In the genomic region with DNA sequence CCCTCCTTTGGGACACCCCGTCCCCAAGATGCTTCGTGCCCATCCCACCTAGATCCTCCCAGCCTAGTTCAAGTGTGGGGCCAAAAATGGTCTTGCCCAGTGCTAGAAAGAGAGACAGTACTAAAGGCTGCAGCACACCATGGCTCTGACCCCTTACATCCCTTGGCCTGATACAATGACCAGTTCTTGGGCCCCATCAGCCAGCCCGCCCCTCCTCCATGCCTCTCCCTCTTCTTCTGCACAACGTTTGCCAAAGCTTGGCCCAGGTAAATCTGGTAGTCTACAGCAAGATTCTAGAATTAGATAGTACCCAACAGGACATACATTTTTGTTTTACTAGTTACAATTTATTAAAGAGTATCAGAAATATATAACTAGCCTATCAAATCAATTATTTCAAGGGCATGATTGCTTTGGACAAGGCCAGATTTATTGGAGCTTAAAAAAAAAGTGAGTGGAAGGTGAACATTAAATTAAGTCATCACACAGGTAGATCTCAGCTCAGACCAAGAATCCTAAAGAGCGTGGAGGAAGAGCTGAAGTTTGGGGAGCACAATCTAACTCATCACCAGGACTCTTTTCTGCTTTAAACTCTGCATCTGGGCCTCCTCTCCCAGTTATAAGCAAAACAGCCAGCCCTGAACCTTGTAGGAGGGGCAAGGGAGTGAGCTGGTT, we compare ENCODE assay signal across 9 cellular contexts.
DNase-seq lines count a peak whose midpoint lies in the region; FAIRE-seq and TF ChIP-seq lines count a peak whose summit lies in the region.
"Had no signal": no experiment of that assay in that cellular context is flagged by ENCODE, and none has a peak within 500 bp of the region (broad histone marks: within the 10 kb centered on the region; RNA-seq: fewer than 3 reads in every experiment).

No MANE protein-coding gene starts in this region.

- H2AFZ ChIP-seq in MM.1S (ENCODE audit: low read length) (peak overlapping the region; percentile 84; the same call in 1 of the 2 replicates), trophoblast cell (ENCODE audit: insufficient read depth, low read length, poor library complexity) (no peak overlapping the region)

- H4K8ac ChIP-seq in trophoblast cell (ENCODE audit: low read depth, low read length): no peak overlapping the region

- DNase-seq in MM.1S (no peak), esophagus muscularis mucosa (ENCODE audit: extremely low spot score) (no peak), trophoblast cell (no peak), erythroblast (lab: John Stamatoyannopoulos, UW) (no peak), GM03348 (ENCODE audit: low spot score) (no peak), H54 (ENCODE audit: insufficient read length, low spot score) (no peak), Calu3 (no peak)

- peaks cover 8% of the 10 kb centered on the region for H3K4me1 Mint-ChIP-seq in Calu3 (ENCODE audit: low read depth, unreplicated experiment)

- H3K4me3 ChIP-seq in BLaER1 treated with 17β-estradiol and CSF1 and Interleukin-3, amounts not matched to agents 10 nM and 100 nM: peak overlapping the region in 9 of 10 experiments; percentile 1 to 66 (median 52); a peak in 15 of 20 replicates
- H3K4me3 ChIP-seq in MM.1S (ENCODE audit: low read length): no peak overlapping the region
- peak overlapping the region in 2 of 4 donors; percentile 11 to 14 for H3K4me3 ChIP-seq in esophagus muscularis mucosa
- no peak overlapping the region for H3K4me3 ChIP-seq in trophoblast cell (ENCODE audit: low read depth, low read length)
- H3K4me3 ChIP-seq: SK-N-MC had no signal

- H3K4me2 ChIP-seq in BLaER1 treated with 17β-estradiol and CSF1 and Interleukin-3, amounts not matched to agents 10 nM and 100 nM: peak overlapping the region; percentile 88 to 99 (median 97)
- no peak overlapping the region for H3K4me2 ChIP-seq in MM.1S (ENCODE audit: low read depth, low read length)
- H3K4me2 ChIP-seq in trophoblast cell (ENCODE audit: low read length): no peak overlapping the region

- H2AK5ac ChIP-seq in trophoblast cell (ENCODE audit: low read length): no peak overlapping the region

- peak overlapping the region; percentile 21 for H3K18ac ChIP-seq in trophoblast cell (ENCODE audit: low read length)

- no peak overlapping the region for H2BK12ac ChIP-seq in trophoblast cell (ENCODE audit: low read length)

- H3K9me3 Mint-ChIP-seq in Calu3 (ENCODE audit: low read depth, unreplicated experiment): no peaks in the 10 kb centered on the region

- H3K27ac ChIP-seq in BLaER1 treated with 17β-estradiol and CSF1 and Interleukin-3, amounts not matched to agents 10 nM and 100 nM: peak overlapping the region; percentile 66 to 98 (median 93)
- H3K27ac ChIP-seq in MM.1S (ENCODE audit: low read length) (no peak overlapping the region), esophagus muscularis mucosa (replicated peaks in 1 of 4) (peak overlapping the region; percentile 76 to 90 (median 83)), trophoblast cell (ENCODE audit: low read depth, low read length) (no peak overlapping the region)
- H3K27ac ChIP-seq: SK-N-MC had no signal

- TF ChIP-seq POLR2A in esophagus muscularis mucosa (IDR thresholded peaks at IDR 0.05; ENCODE audit: low read depth): no peak
- no peak for TF ChIP-seq POLR2A in erythroblast (IDR thresholded peaks at IDR 0.05; ENCODE audit: low read length)
- no peak for TF ChIP-seq POLR2A in H54 (IDR thresholded peaks at IDR 0.05; ENCODE audit: low read depth, low read length)

- H4K20me1 ChIP-seq in BLaER1 treated with 17β-estradiol and CSF1 and Interleukin-3, amounts not matched to agents 10 nM and 100 nM: peaks cover 0 to 54% (median 9%) of the 10 kb centered on the region in 11 experiments; a peak in 9 of 22 replicates
- no peaks in the 10 kb centered on the region for H4K20me1 ChIP-seq in MM.1S (ENCODE audit: insufficient read depth, low read length)

- FAIRE-seq in H54 (lab: Jason Lieb, UNC): no peak

- H3K14ac ChIP-seq in trophoblast cell (ENCODE audit: low read length): no peak overlapping the region

- intact Hi-C loops in esophagus muscularis mucosa (cut with DNase I) (no loop called here), Calu3 (cut with micrococcal nuclease; ENCODE audit: unreplicated experiment) (no loop called here)

- CTCF ChIA-PET in Calu3 (lab: Charles Lee): no interaction called here

- H3K23ac ChIP-seq in trophoblast cell (ENCODE audit: low read length): no peak overlapping the region

- peaks cover 11% of the 10 kb centered on the region for H3K36me3 Mint-ChIP-seq in Calu3 (ENCODE audit: insufficient read depth, unreplicated experiment)

- H4K12ac ChIP-seq in trophoblast cell (ENCODE audit: low read depth, low read length): no peak overlapping the region

- peak overlapping the region; percentile 21 for H4K91ac ChIP-seq in trophoblast cell (ENCODE audit: low read depth, low read length)

- WGBS in esophagus muscularis mucosa: 81% methylated on average over 5 of the region's 5 CpGs
- WGBS in trophoblast cell (ENCODE audit: extremely low coverage, insufficient coverage, insufficient read length): no CpG with 5 or more reads among the region's 5 CpGs

- no peaks in the 10 kb centered on the region for H3K9me2 ChIP-seq in MM.1S (replicated peaks; ENCODE audit: insufficient read depth, low read length)

- no peak overlapping the region for H3K4me3 Mint-ChIP-seq in Calu3 (ENCODE audit: low read depth, unreplicated experiment)

- no peaks in the 10 kb centered on the region for H3K27me3 ChIP-seq in BLaER1 treated with 17β-estradiol and CSF1 and Interleukin-3, amounts not matched to agents 10 nM and 100 nM
- no peaks in the 10 kb centered on the region for H3K27me3 ChIP-seq in MM.1S (replicated peaks; ENCODE audit: insufficient read depth, low read length)
- no peaks in the 10 kb centered on the region for H3K27me3 ChIP-seq in esophagus muscularis mucosa
- no peaks in the 10 kb centered on the region for H3K27me3 ChIP-seq in trophoblast cell (ENCODE audit: insufficient read depth, low read length)

- TF ChIP-seq CTCF in MM.1S (IDR thresholded peaks at IDR 0.05; ENCODE audit: low read length) (no peak), esophagus muscularis mucosa (IDR thresholded peaks at IDR 0.05) (no peak), Calu3 (IDR thresholded peaks at IDR 0.05; ENCODE audit: unreplicated experiment) (no peak)

- no peaks in the 10 kb centered on the region for H3K27me3 Mint-ChIP-seq in Calu3 (ENCODE audit: unreplicated experiment)

- peak overlapping the region; percentile 74 to 85 (median 81) for H3K9ac ChIP-seq in BLaER1 treated with 17β-estradiol and CSF1 and Interleukin-3, amounts not matched to agents 10 nM and 100 nM
- H3K9ac ChIP-seq in MM.1S (ENCODE audit: low read length) (no peak overlapping the region), trophoblast cell (ENCODE audit: low read length) (no peak overlapping the region)

- no peaks in the 10 kb centered on the region for H3K79me1 ChIP-seq in trophoblast cell (ENCODE audit: low read length)

- peaks cover 12 to 58% (median 32%) of the 10 kb centered on the region in 11 experiments; a peak in 20 of 22 replicates for H3K36me3 ChIP-seq in BLaER1 treated with 17β-estradiol and CSF1 and Interleukin-3, amounts not matched to agents 10 nM and 100 nM
- H3K36me3 ChIP-seq in MM.1S (replicated peaks; ENCODE audit: insufficient read depth, low read length) (no peaks in the 10 kb centered on the region), esophagus muscularis mucosa (peaks cover 0 to 39% (median 28%) of the 10 kb centered on the region in 4 donors), trophoblast cell (ENCODE audit: control insufficient read depth in 1 of 2, insufficient read depth in 2 of 2, low read length in 2 of 2) (peaks cover 60 to 62% of the 10 kb centered on the region in 2 experiments)

- no peak overlapping the region for H3K27ac Mint-ChIP-seq in Calu3 (ENCODE audit: unreplicated experiment)

- no peak overlapping the region for H2BK5ac ChIP-seq in trophoblast cell (ENCODE audit: low read depth, low read length, poor library complexity)

- no peaks in the 10 kb centered on the region for H3F3A ChIP-seq in MM.1S (ENCODE audit: insufficient read depth, low read length)

- peaks cover 99 to 100% (median 100%) of the 10 kb centered on the region in 10 experiments for H3K4me1 ChIP-seq in BLaER1 treated with 17β-estradiol and CSF1 and Interleukin-3, amounts not matched to agents 10 nM and 100 nM
- peaks cover 22% of the 10 kb centered on the region for H3K4me1 ChIP-seq in MM.1S (ENCODE audit: low read length)
- peaks cover 97 to 100% (median 99%) of the 10 kb centered on the region in 4 donors for H3K4me1 ChIP-seq in esophagus muscularis mucosa
- peaks cover 13% of the 10 kb centered on the region in 2 experiments for H3K4me1 ChIP-seq in trophoblast cell (ENCODE audit: control insufficient read depth in 1 of 2, insufficient read depth in 2 of 2, low read length in 2 of 2)

- H3K9me3 ChIP-seq in BLaER1 treated with 17β-estradiol and CSF1 and Interleukin-3, amounts not matched to agents 10 nM and 100 nM (replicated peaks in 1 of 11): no peaks in the 10 kb centered on the region
- H3K9me3 ChIP-seq in MM.1S (replicated peaks; ENCODE audit: insufficient read depth, low read length) (no peaks in the 10 kb centered on the region), esophagus muscularis mucosa (no peaks in the 10 kb centered on the region), trophoblast cell (ENCODE audit: insufficient read depth, low read depth, low read length) (peaks cover under 1% of the 10 kb centered on the region)

- TF ChIP-seq EP300 in esophagus muscularis mucosa (IDR thresholded peaks at IDR 0.05): no peak

- H3K79me2 ChIP-seq in MM.1S (ENCODE audit: low read length): 0 out of 2 replicates have a peak, but pooled peaks cover 4% of the 10 kb centered on the region
- H3K79me2 ChIP-seq in trophoblast cell (ENCODE audit: control insufficient read depth, insufficient read depth, low read length, poor library complexity): peaks cover 2% of the 10 kb centered on the region

- peak overlapping the region; percentile 17 for H3K4ac ChIP-seq in trophoblast cell (ENCODE audit: low read depth, low read length)

- H2BK120ac ChIP-seq in trophoblast cell (ENCODE audit: insufficient read depth, low read length, poor library complexity): no peak overlapping the region

- BruUV-seq in Calu3 (replicated peaks; lab: Mats Ljungman, UMichigan): no TSS peak

Comparison
In these comparisons a context has a peak if more than half of its experiments do, and no peak if none do; other contexts are left out.
1. H3K27ac ChIP-seq: peak in BLaER1 treated with 17β-estradiol and CSF1 and Interleukin-3, amounts not matched to agents 10 nM and 100 nM (11 of 11) and esophagus muscularis mucosa (4 of 4); none in MM.1S (single experiment) and trophoblast cell (single experiment).
2. H3K4me2 ChIP-seq: peak in BLaER1 treated with 17β-estradiol and CSF1 and Interleukin-3, amounts not matched to agents 10 nM and 100 nM (11 of 11); none in MM.1S (single experiment) and trophoblast cell (single experiment).
3. H3K4me3 ChIP-seq: peak in BLaER1 treated with 17β-estradiol and CSF1 and Interleukin-3, amounts not matched to agents 10 nM and 100 nM (9 of 10); none in MM.1S (single experiment) and trophoblast cell (single experiment).
4. H3K9ac ChIP-seq: peak in BLaER1 treated with 17β-estradiol and CSF1 and Interleukin-3, amounts not matched to agents 10 nM and 100 nM (11 of 11); none in MM.1S (single experiment) and trophoblast cell (single experiment).